ENCODE assay signal across 16 cellular contexts in the genomic region with DNA sequence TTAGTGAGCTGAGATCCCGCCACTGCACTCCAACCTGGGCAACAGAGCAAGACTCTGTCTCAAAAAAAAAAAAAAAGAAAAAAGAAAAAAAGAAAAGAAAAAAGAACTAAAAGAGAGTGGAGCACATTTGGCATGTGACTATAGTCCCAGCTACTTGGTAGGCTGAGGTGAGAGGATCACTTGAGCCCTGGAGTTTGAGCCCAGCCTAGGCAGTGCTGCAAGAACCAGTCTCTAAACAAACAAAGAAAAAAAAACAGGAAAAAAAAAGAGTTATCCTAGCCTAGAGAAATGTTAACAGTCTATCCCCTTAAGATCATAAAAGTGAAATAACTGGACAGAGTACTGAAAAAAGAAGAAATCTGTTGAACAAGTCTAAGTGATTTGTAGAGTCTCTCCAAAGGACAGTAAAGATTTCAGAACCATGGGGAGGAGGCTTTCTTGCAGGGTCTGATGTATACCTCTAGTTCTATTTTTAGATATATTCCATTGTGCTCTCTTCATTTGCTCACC. TPM values are rescaled to one million over a fixed set of nuclear protein-coding genes. Genes with fewer than 3 reads are reported as not detected.
DNase-seq lines count a peak whose midpoint lies in the region; ATAC-seq and TF ChIP-seq lines count a peak whose summit lies in the region.
"Had no signal": no experiment of that assay in that cellular context is flagged by ENCODE, and none has a peak within 500 bp of the region (broad histone marks: within the 10 kb centered on the region; RNA-seq: fewer than 3 reads in every experiment).

No MANE protein-coding gene starts in this region.

- H3F3A ChIP-seq in PC-3 (ENCODE audit: low read length, unreplicated experiment): no peaks in the 10 kb centered on the region

- H3K9me3 Mint-ChIP-seq in nephron: no peaks in the 10 kb centered on the region

- H3K79me2 ChIP-seq in PC-3 (ENCODE audit: low read length): peaks cover 9% of the 10 kb centered on the region

- TF ChIP-seq CTCF in PC-3 (conservative IDR thresholded peaks at IDR 0.05; ENCODE audit: low read depth, low read length) (no peak), nephron (IDR thresholded peaks at IDR 0.05; ENCODE audit: unreplicated experiment in 3 of 3) (no peak)

- no peak overlapping the region for H3K27ac ChIP-seq in PC-3 (ENCODE audit: low read length)
- H3K27ac ChIP-seq: breast epithelium, left ventricle myocardium inferior, psoas muscle, skin epidermis, transverse colon had no signal

- ATAC-seq in PC-3 (no peak), GM19397 (IDR thresholded peaks at IDR 0.05; ENCODE audit: unreplicated experiment) (no peak)
- ATAC-seq: psoas muscle; stimulated activated naive CD8-positive, alpha-beta T cell treated with anti-CD3 and anti-CD28 coated beads, Interleukin-15, Interleukin-2, amounts not matched to agents 100 U/mL and 50 U/mL, for 24 hours had no signal

- intact Hi-C loops in PC-3 (cut with micrococcal nuclease): no loop called here

- H3K27me3 ChIP-seq in PC-3 (ENCODE audit: low read length): no peaks in the 10 kb centered on the region
- H3K27me3 ChIP-seq: breast epithelium, transverse colon had no signal

- no peak overlapping the region for H2AFZ ChIP-seq in PC-3 (ENCODE audit: low read length)

- DNase-seq in DMS53 treated with DMSO at 0.1 percent for 48 hours (lab: John Stamatoyannopoulos, UW; ENCODE audit: unreplicated experiment): peak; percentile 66
- peak; percentile 32 for DNase-seq in PC-3
- DNase-seq in activated CD4-positive, CD25-positive, alpha-beta regulatory T cell (lab: John Stamatoyannopoulos, UW): no peak
- DNase-seq: activated CD4-positive, alpha-beta T cell treated with anti-CD3 and anti-CD28 coated beads, Interleukin-2, amount 50 U/mL, for 48 hours; cortex of kidney; left ventricle myocardium inferior; NCI-H187; NCI-H446; psoas muscle; stimulated activated naive CD8-positive, alpha-beta T cell treated with anti-CD3 and anti-CD28 coated beads, Interleukin-15, Interleukin-2, amounts not matched to agents 100 U/mL and 50 U/mL, for 24 hours; transverse colon; WERI-Rb-1 had no signal

- no peak overlapping the region for H3K4me3 ChIP-seq in PC-3 (ENCODE audit: low read length)
- H3K4me3 ChIP-seq: breast epithelium, left ventricle myocardium inferior, psoas muscle, skin epidermis, transverse colon had no signal

- H3K36me3 Mint-ChIP-seq in nephron (ENCODE audit: low read depth): no peaks in the 10 kb centered on the region

- CTCF ChIA-PET in PC-3 (lab: Charles Lee): no interaction called here

- H3K9me3 ChIP-seq in PC-3 (ENCODE audit: low read length): no peaks in the 10 kb centered on the region
- H3K9me3 ChIP-seq: breast epithelium, left ventricle myocardium inferior, psoas muscle, transverse colon had no signal

- H3K9me2 ChIP-seq in PC-3 (replicated peaks; ENCODE audit: low read length): no peaks in the 10 kb centered on the region

- no peaks in the 10 kb centered on the region for H3K27me3 Mint-ChIP-seq in nephron (ENCODE audit: low read depth)

- H3K36me3 ChIP-seq in PC-3 (ENCODE audit: low read depth, low read length): no peaks in the 10 kb centered on the region
- H3K36me3 ChIP-seq: breast epithelium, left ventricle myocardium inferior, transverse colon, WERI-Rb-1 had no signal

- BruUV-seq in PC-3 (replicated peaks; lab: Mats Ljungman, UMichigan): no TSS peak

- peak overlapping the region in 1 of 3 experiments; percentile 28 for H3K4me3 Mint-ChIP-seq in nephron

- H3K4me2 ChIP-seq in PC-3 (ENCODE audit: low read length): no peak overlapping the region

- peak overlapping the region; percentile 31 to 62 (median 48) for H3K27ac Mint-ChIP-seq in nephron

- peaks cover 4% of the 10 kb centered on the region for H4K20me1 ChIP-seq in PC-3 (ENCODE audit: low read length)

- H3K9ac ChIP-seq in PC-3 (ENCODE audit: low read length): no peak overlapping the region

- H3K4me1 ChIP-seq in PC-3 (ENCODE audit: insufficient read depth, low read length): peaks cover 33% of the 10 kb centered on the region
- H3K4me1 ChIP-seq: breast epithelium, psoas muscle had no signal

- POLR2A ChIA-PET in PC-3 (lab: Charles Lee; ENCODE audit: unreplicated experiment): interaction anchor here (1.7 kb wide), 1 partner anchor 25 kb away, joined by 14 read pairs; the partner anchor contains the start of gene AKR1A1

- H3K4me1 Mint-ChIP-seq in nephron: peaks cover 23% of the 10 kb centered on the region

RNA-seq across cellular contexts. Expression of gene PRDX1, which starts 4.5 kb away (rescaled TPM):
- total RNA-seq in PC-3 (2014; rRNA removed): 749 and 967 TPM in 2 replicates

RNA-seq across cellular contexts. Expression of gene AKR1A1, which starts 24.4 kb away (rescaled TPM):
- 86.1 and 94.9 TPM in 2 replicates for total RNA-seq in PC-3 (2014; rRNA removed)

RNA-seq across cellular contexts. Expression of gene MMACHC, which starts 26.1 kb away (rescaled TPM):
- total RNA-seq in PC-3 (2014; rRNA removed): 6.6 and 9.2 TPM in 2 replicates

RNA-seq across cellular contexts. Expression of gene CCDC163, which starts 26.3 kb away (rescaled TPM):
- 3.9 and 5.7 TPM in 2 replicates for total RNA-seq in PC-3 (2014; rRNA removed)

RNA-seq across cellular contexts. Expression of gene TESK2, which starts 35.2 kb away (rescaled TPM):
- 6.0 and 6.5 TPM in 2 replicates for total RNA-seq in PC-3 (2014; rRNA removed)

Comparison
In these comparisons a context has a peak if more than half of its experiments do, and no peak if none do; other contexts are left out.
1. DNase-seq: peak in DMS53 treated with DMSO at 0.1 percent for 48 hours (single experiment) and PC-3 (single experiment); none in activated CD4-positive, CD25-positive, alpha-beta regulatory T cell (0 of 4).